In the genomic region with DNA sequence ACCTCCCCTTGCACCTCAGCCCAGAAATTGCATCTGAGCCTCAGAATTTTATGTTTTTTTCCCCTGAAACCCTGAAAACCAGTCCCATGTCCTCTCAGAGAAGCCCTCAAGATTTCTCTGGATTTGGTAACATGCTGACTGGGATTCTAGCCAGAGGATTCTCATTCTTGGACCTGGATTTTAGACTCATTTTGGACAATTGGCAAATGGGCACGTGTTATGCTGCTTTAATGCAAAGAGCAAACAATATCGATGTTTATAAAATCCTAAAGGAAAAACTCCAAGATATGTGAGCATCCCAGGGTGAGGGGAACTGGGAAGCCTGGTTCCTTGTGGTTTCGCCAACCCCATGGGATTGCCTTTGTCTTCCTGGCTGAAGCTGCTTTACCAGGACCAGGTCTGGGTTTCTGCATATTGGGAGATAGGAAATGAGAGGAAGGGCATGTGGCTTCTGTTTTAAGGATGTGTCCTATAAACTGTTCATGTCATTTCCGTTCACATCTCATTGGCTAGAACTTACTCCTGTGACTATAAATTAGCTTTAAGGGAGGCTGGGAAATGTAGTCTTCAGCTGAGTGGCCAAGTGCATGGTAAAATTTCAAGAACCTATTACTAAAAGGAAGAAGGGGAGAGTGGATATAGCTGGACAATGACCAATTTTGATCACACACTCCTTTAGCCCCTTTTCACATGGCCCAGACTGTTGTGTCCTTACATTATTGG, we compare ENCODE assay signal across 31 cellular contexts. TPM values are rescaled to one million over a fixed set of nuclear protein-coding genes. Genes with fewer than 3 reads are reported as not detected.
DNase-seq lines count a peak whose midpoint lies in the region; ATAC-seq and TF ChIP-seq lines count a peak whose summit lies in the region.
"Had no signal": no experiment of that assay in that cellular context is flagged by ENCODE, and none has a peak within 500 bp of the region (broad histone marks: within the 10 kb centered on the region; RNA-seq: fewer than 3 reads in every experiment).

No MANE protein-coding gene starts in this region.

- TF ChIP-seq POLR2A in NB4 (IDR thresholded peaks at IDR 0.05; ENCODE audit: extremely low read depth, insufficient read length) = no peak

- H3F3A ChIP-seq in GM23248 (ENCODE audit: insufficient read depth) = peaks cover 13% of the 10 kb centered on the region

- POLR2A ChIA-PET in A673 (lab: Charles Lee; ENCODE audit: low non-redundant PET) = no interaction called here
- POLR2A ChIA-PET in WTC11 (lab: Charles Lee) = no interaction called here

- no peaks in the 10 kb centered on the region for H3K27me3 ChIP-seq in A673 (replicated peaks; ENCODE audit: insufficient read depth, low read depth, low read length, poor library complexity)
- no peaks in the 10 kb centered on the region for H3K27me3 ChIP-seq in GM23248 (replicated peaks; ENCODE audit: insufficient read depth)
- H3K27me3 ChIP-seq in heart right ventricle = peaks cover 0 to 9% (median 0%) of the 10 kb centered on the region in 7 donors
- H3K27me3 ChIP-seq: MG63, pancreas had no signal

- in situ Hi-C loops in GM23248 (cut with MboI) = loop anchor here (10.0 kb wide), 2 partner anchors 271 to 401 kb away; partner anchors contain the start of gene ZNHIT6

- H3K9me3 ChIP-seq in A673 (ENCODE audit: low read depth, low read length, poor library complexity, severe bottlenecking) = no peaks in the 10 kb centered on the region
- H3K9me3 ChIP-seq in GM23248 (ENCODE audit: low read depth) = no peaks in the 10 kb centered on the region
- no peaks in the 10 kb centered on the region for H3K9me3 ChIP-seq in heart right ventricle
- H3K9me3 ChIP-seq: left ventricle myocardium inferior, MG63, pancreas had no signal

- H3K79me2 ChIP-seq in GM23248 (ENCODE audit: insufficient read depth) = no peaks in the 10 kb centered on the region

- no peaks in the 10 kb centered on the region for H3K36me3 ChIP-seq in A673 (ENCODE audit: insufficient read depth, low read length, poor library complexity, severe bottlenecking)
- no peaks in the 10 kb centered on the region for H3K36me3 ChIP-seq in GM23248 (ENCODE audit: low read depth)
- H3K36me3 ChIP-seq in heart right ventricle = no peaks in the 10 kb centered on the region
- H3K36me3 ChIP-seq: left ventricle myocardium inferior, MG63, pancreas had no signal

- H3K4me3 Mint-ChIP-seq in WTC11 = no peak overlapping the region
- H3K4me3 Mint-ChIP-seq: activated T-helper 1 cell treated with anti-CD3 and anti-CD28 coated beads, Interleukin-12 subunit alpha, Interleukin-12 subunit beta, Interleukin-2, Interleukin-4 antibody, amounts not matched to agents 30 ng/mL and 10 ng/mL and 1 ng/mL, durations not matched to agents 14 hours and 24 hours and 36 hours; B cell; CD8-positive, alpha-beta memory T cell; neural crest cell; T-helper 1 cell treated with Interleukin-12 subunit alpha and Interleukin-12 subunit beta and Interleukin-4 antibody, amounts not matched to agents 30 μg/mL and 1 μg/mL, for 36 hours had no signal

- ATAC-seq in WTC11 = no peak
- ATAC-seq in heart right ventricle = no peak
- no peak for ATAC-seq in HG02623 (IDR thresholded peaks at IDR 0.05; ENCODE audit: unreplicated experiment)
- ATAC-seq: HCT116, pancreas had no signal

- no peaks in the 10 kb centered on the region for H3K9me3 Mint-ChIP-seq in WTC11
- H3K9me3 Mint-ChIP-seq: activated T-helper 1 cell treated with anti-CD3 and anti-CD28 coated beads, Interleukin-12 subunit alpha, Interleukin-12 subunit beta, Interleukin-2, Interleukin-4 antibody, amounts not matched to agents 30 ng/mL and 10 ng/mL and 1 ng/mL, durations not matched to agents 14 hours and 24 hours and 36 hours; CD8-positive, alpha-beta memory T cell; neural crest cell; T-helper 1 cell treated with Interleukin-12 subunit alpha and Interleukin-12 subunit beta and Interleukin-4 antibody, amounts not matched to agents 30 μg/mL and 1 μg/mL, for 36 hours had no signal

- peaks cover 9% of the 10 kb centered on the region for H3K4me1 Mint-ChIP-seq in WTC11

- peaks cover 3% of the 10 kb centered on the region; the same call in 1 of the 2 replicates for H3K27me3 Mint-ChIP-seq in WTC11 (ENCODE audit: low read depth)

- H3K4me1 ChIP-seq in A673 (ENCODE audit: insufficient read depth, low read length, poor library complexity, severe bottlenecking) (peaks cover 7% of the 10 kb centered on the region), GM23248 (ENCODE audit: insufficient read depth) (peaks cover 23% of the 10 kb centered on the region), heart right ventricle (peaks cover 0 to 11% (median 4%) of the 10 kb centered on the region in 9 donors)
- H3K4me1 ChIP-seq: pancreas had no signal

- CTCF ChIA-PET in A673 (lab: Charles Lee) (interaction anchor here (0.6 kb wide), 1 partner anchor 9 kb away, joined by 6 read pairs; no protein-coding TSS in a partner anchor), WTC11 (lab: Charles Lee) (no interaction called here)

- WGBS in GM23248 (ENCODE audit: low coverage in 1 of 2, low lambda C conversion rate in 2 of 2, missing lambda C conversion rate in 2 of 2), 2 experiments = 77 to 81% methylated on average over 4 of the region's 4 CpGs
- WGBS in heart right ventricle, 2 donors = 64 to 91% methylated on average over 4 of the region's 4 CpGs

- no peaks in the 10 kb centered on the region for H3K9me2 ChIP-seq in GM23248 (ENCODE audit: insufficient read depth)

- TF ChIP-seq CTCF in A673 (conservative IDR thresholded peaks at IDR 0.05; ENCODE audit: low read depth, low read length) (no peak), NB4 (IDR thresholded peaks at IDR 0.05; ENCODE audit: low read depth, low read length) (no peak), WTC11 (IDR thresholded peaks at IDR 0.05) (no peak), heart right ventricle (IDR thresholded peaks at IDR 0.05) (no peak)

- no TSS peak for BruUV-seq in A673 (replicated peaks; lab: Mats Ljungman, UMichigan)

- H2AFZ ChIP-seq in GM23248 = no peak overlapping the region

- intact Hi-C loops in A673 (cut with micrococcal nuclease; ENCODE audit: unreplicated experiment) (no loop called here), heart right ventricle (cut with DNase I) (loop anchor here in 6 of 10 donors (10.0 kb wide), 7 partner anchors 91 to 711 kb away; partner anchors contain the start of gene DDAH1 (in 1 of the 6))

- H3K27ac Mint-ChIP-seq in WTC11 = no peak overlapping the region
- H3K27ac Mint-ChIP-seq: activated T-helper 1 cell treated with anti-CD3 and anti-CD28 coated beads, Interleukin-12 subunit alpha, Interleukin-12 subunit beta, Interleukin-2, Interleukin-4 antibody, amounts not matched to agents 30 ng/mL and 10 ng/mL and 1 ng/mL, durations not matched to agents 14 hours and 24 hours and 36 hours; B cell; CD8-positive, alpha-beta memory T cell; T-helper 1 cell treated with Interleukin-12 subunit alpha and Interleukin-12 subunit beta and Interleukin-4 antibody, amounts not matched to agents 30 μg/mL and 1 μg/mL, for 36 hours had no signal

- no peaks in the 10 kb centered on the region for H4K20me1 ChIP-seq in GM23248 (ENCODE audit: insufficient read depth)

- H3K27ac ChIP-seq in A673 (ENCODE audit: low read depth, low read length, poor library complexity, severe bottlenecking) (no peak overlapping the region), GM23248 (peak overlapping the region; percentile 39), heart right ventricle (no peak overlapping the region)
- H3K27ac ChIP-seq: coronary artery, left ventricle myocardium inferior, pancreas, SK-N-MC had no signal

- H3K4me3 ChIP-seq in A673 (ENCODE audit: low read depth, low read length, poor library complexity, severe bottlenecking) (no peak overlapping the region), GM23248 (no peak overlapping the region), NB4 (ENCODE audit: low read depth, low read length) (no peak overlapping the region), heart right ventricle (no peak overlapping the region)
- H3K4me3 ChIP-seq: coronary artery, left ventricle myocardium inferior, MG63, pancreas, SK-N-MC had no signal

- H3K4me2 ChIP-seq in GM23248 (ENCODE audit: unreplicated experiment) = no peak overlapping the region

- no peak overlapping the region for H3K9ac ChIP-seq in GM23248

- H3K36me3 Mint-ChIP-seq in WTC11 = no peaks in the 10 kb centered on the region

- DNase-seq in A673 (ENCODE audit: low spot score) (peak; percentile 26), GM23248 (peak; percentile 58), NB4 (ENCODE audit: low read depth) (peak; percentile 17), WTC11 (ENCODE audit: low spot score) (no peak), AG08395 (ENCODE audit: low spot score) (no peak), heart right ventricle (no peak), HUDEP-2 (lab: John Stamatoyannopoulos, UW; ENCODE audit: unreplicated experiment in 76 of 76) (no peak)
- DNase-seq: activated CD4-positive, alpha-beta T cell treated with anti-CD3 and anti-CD28 coated beads, Interleukin-2, amount 50 U/mL, for 48 hours; activated CD4-positive, CD25-positive, alpha-beta regulatory T cell treated with anti-CD3 and anti-CD28 coated beads, Interleukin-2, amount 50 U/mL, for 72 hours; activated naive CD4-positive, alpha-beta T cell treated with Interleukin-2 at 50 U/mL for 16 hours; caudate nucleus; CD8-positive, alpha-beta memory T cell; DMS153; effector memory CD4-positive, alpha-beta T cell; head of caudate nucleus; KG1; left ventricle myocardium inferior; MG63; NCI-H1417; NCI-H2081; NCI-H526; pancreas; stimulated activated naive CD4-positive, alpha-beta T cell treated with Interleukin-2 at 50 U/mL for 16 hours had no signal

TF ChIP-seq in WTC11, 78 proteins besides CTCF, POLR2A, EP300 and RAD21:
- TF ChIP-seq NFYB (CRISPR knock-in tag; conservative IDR thresholded peaks at IDR 0.05; ENCODE audit: low read depth) = peak; percentile 49; the same call in 1 of the 2 replicates
- no peak for TF ChIP-seq ZNF219 (CRISPR knock-in tag; IDR thresholded peaks at IDR 0.05; ENCODE audit: borderline replicate concordance)

RNA-seq across cellular contexts. Expression of gene BCL10, which starts 27.2 kb away (rescaled TPM):
- total RNA-seq in A673 (2021) (18.1 and 20.9 TPM in 2 replicates), WTC11 (2021) (21.3 to 24.2 TPM (median 21.4 TPM) in 3 replicates), heart right ventricle (10 to 100 TPM in 3 of 10 donors, 1 to 10 TPM in 7; 6.2 to 15.3 (median 9.4) TPM)
- 45.5 and 51.4 TPM in 2 replicates for total RNA-seq in GM23248 (2014; rRNA removed; shearing (Covaris generic))
- polyA plus RNA-seq in GM23248 (2016; fragmentation: Nextera tagmentation; extraction: Ambion mirVana) (70.7 and 74.2 TPM in 2 replicates), heart right ventricle (1 to 10 TPM; 4.1 to 4.3 TPM)

RNA-seq across cellular contexts. Expression of gene C1orf52, which starts 44.1 kb away (rescaled TPM):
- total RNA-seq in A673 (2021) = 30.2 and 31.9 TPM in 2 replicates
- total RNA-seq in GM23248 (2014; rRNA removed; shearing (Covaris generic)) = 26.7 and 30.9 TPM in 2 replicates
- 72.4 and 76.4 TPM in 2 replicates for polyA plus RNA-seq in GM23248 (2016; fragmentation: Nextera tagmentation; extraction: Ambion mirVana)
- total RNA-seq in WTC11 (2021) = 35.8 to 44.5 TPM (median 40.2 TPM) in 3 replicates
- 10 to 100 TPM; 12.8 to 21.3 (median 15.0) TPM for total RNA-seq in heart right ventricle
- 10 to 100 TPM; 18.4 to 34.4 TPM for polyA plus RNA-seq in heart right ventricle

Comparison
In these comparisons a context has a peak if more than half of its experiments do, and no peak if none do; other contexts are left out.
1. DNase-seq: peak in A673 (single experiment), GM23248 (single experiment) and NB4 (single experiment); none in WTC11 (single experiment), AG08395 (single experiment), heart right ventricle (0 of 2) and HUDEP-2 (0 of 76).